ENCODE assay signal across 23 cellular contexts in the genomic region with DNA sequence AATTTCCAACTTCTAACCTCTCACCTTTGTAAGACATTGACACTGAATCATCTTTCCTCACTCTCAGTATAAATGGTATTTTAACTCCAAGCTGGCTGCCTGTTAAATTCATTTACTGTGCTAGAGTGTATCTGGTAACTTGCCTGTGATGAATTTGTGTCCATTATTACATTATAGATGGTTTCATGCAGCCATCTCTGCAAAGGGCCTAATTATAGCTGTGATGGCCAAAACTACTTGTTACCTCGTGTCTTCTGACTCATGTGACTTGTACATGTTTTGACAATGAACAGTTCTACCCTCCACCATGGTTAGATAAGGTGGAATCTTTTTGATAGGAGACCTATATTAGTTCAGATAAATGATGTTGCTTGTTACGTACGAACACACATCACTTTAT.
"Had no signal": no experiment of that assay in that cellular context is flagged by ENCODE, and none has a peak within 500 bp of the region (broad histone marks: within the 10 kb centered on the region; RNA-seq: fewer than 3 reads in every experiment).

No MANE protein-coding gene starts in this region.

- DNase-seq: KBM-7; MV-4-11; NCI-H1048; NCI-H1105; NCI-H1417; NCI-H1436 treated with DMSO at 0.1 percent for 48 hours; NCI-H1694; NCI-H187 treated with DMSO at 0.1 percent for 48 hours; NCI-H2029 treated with DMSO at 0.1 percent for 48 hours; NCI-H2171 treated with DMSO at 0.1 percent for 48 hours; NCI-H345; NCI-H446 treated with DMSO at 0.1 percent for 48 hours; NCI-H510A treated with DMSO at 0.1 percent for 48 hours; NCI-H526; NK-92 treated with Interleukin-12 subunit alpha and Interleukin-12 subunit beta, amount 100 ng/mL, for 24 hours; PC-3; SHP77 treated with DMSO at 0.1 percent for 48 hours; SJCRH30; T-helper 1 cell had no signal

- ATAC-seq: Panc1, PC-3 had no signal

- H3K27ac ChIP-seq: HL-60, RWPE1, SJCRH30, SK-N-MC had no signal
